Comparison of ENCODE assay signal across 8 cellular contexts in the genomic region with DNA sequence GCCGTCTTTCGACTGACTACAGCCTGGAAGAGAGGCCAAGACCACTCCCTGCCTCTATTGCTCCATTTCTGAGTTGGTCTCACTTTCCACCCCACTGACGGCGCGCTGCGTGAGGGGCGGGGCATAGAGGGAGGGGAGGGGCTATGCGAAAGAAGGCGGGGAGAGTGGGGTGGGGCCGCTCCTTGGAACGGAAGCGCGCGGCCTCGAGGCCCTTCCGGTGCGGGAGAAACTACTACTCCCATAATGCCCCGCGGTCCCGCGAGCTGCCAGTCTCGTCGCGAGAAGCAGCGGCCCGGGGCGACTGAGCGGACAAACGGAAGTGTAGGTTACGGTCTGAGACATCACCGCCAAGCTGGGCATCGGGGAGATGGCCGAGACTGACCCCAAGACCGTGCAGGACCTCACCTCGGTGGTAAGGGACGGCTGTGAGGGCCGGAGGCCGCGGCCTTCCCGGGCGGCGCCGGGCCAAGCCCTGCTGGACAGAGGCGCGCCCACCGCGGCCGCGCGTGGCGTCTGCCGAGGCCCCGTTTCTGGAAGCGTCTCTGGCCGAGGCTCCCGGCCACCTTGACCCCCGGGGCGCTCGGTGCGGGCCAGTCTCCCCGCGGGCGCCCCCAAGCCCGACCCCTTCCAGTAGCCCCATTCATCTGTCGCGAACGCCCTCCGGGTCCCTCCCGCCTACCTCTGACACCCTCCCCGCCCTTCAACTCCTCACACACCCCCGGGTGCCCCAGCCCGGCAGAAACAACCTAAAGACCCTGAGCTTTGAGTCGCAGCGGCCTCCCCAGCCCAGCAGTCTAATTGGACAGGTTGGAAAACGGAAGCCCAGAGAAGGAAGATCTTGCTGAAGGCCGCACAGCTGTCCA. TPM values are rescaled to one million over a fixed set of nuclear protein-coding genes. Genes with fewer than 3 reads are reported as not detected.
DNase-seq lines count a peak whose midpoint lies in the region; ATAC-seq, FAIRE-seq and TF ChIP-seq lines count a peak whose summit lies in the region.

A gene (plus strand): TSS at position 269 of the 863 bp plus-strand sequence. CDS start 99 bp downstream, at position 368.

- peak within 1 kb of the TSS; percentile 94 for H2AFZ ChIP-seq in astrocyte (ENCODE audit: low read depth, low read length)
- H2AFZ ChIP-seq in hepatocyte: peak within 1 kb of the TSS; percentile 86

- no peak for FAIRE-seq in astrocyte (lab: Jason Lieb, UNC)

- 3% methylated on average over 44 of the region's 76 CpGs for whole genome bisulfite sequencing in hepatocyte (ENCODE audit: low lambda C conversion rate, missing lambda C conversion rate)

- peaks cover 2% of the 10 kb centered on the region for H3K27me3 Mint-ChIP-seq in astrocyte (ENCODE audit: low read depth, unreplicated experiment)

- peak within 1 kb of the TSS; percentile 88 for H3K4me3 ChIP-seq in astrocyte (ENCODE audit: insufficient read depth, low read depth, low read length)
- peak within 1 kb of the TSS; percentile 77 for H3K4me3 ChIP-seq in hepatocyte

- H3K9me3 ChIP-seq in astrocyte (ENCODE audit: insufficient read depth, low read depth, low read length) (no peaks in the 10 kb centered on the region), hepatocyte (ENCODE audit: low read depth) (no peaks in the 10 kb centered on the region)

- H3K9me2 ChIP-seq in hepatocyte (replicated peaks; ENCODE audit: insufficient read depth): no peaks in the 10 kb centered on the region

- H3K27me3 ChIP-seq in astrocyte (ENCODE audit: insufficient read depth, low read length) (no peaks in the 10 kb centered on the region), hepatocyte (no peaks in the 10 kb centered on the region)

- H3K4me2 ChIP-seq in astrocyte (ENCODE audit: low read length) (peak within 1 kb of the TSS; percentile 99), hepatocyte (peak within 1 kb of the TSS; percentile 88)

- peaks cover 39% of the 10 kb centered on the region for H3K79me2 ChIP-seq in astrocyte (ENCODE audit: insufficient read depth, low read length)
- peaks cover 37% of the 10 kb centered on the region for H3K79me2 ChIP-seq in hepatocyte

- H4K20me1 ChIP-seq in astrocyte (ENCODE audit: insufficient read depth, low read length) (peaks cover 25% of the 10 kb centered on the region), hepatocyte (ENCODE audit: insufficient read depth, poor library complexity, severe bottlenecking) (peaks cover 3% of the 10 kb centered on the region)

- peak within 1 kb of the TSS; percentile 98 for H3K4me3 Mint-ChIP-seq in astrocyte (ENCODE audit: unreplicated experiment)

- peak; percentile 70 for ATAC-seq in GM18508 (IDR thresholded peaks at IDR 0.05; ENCODE audit: insufficient read depth, unreplicated experiment)
- peak; percentile 97 for ATAC-seq in HG02970 (IDR thresholded peaks at IDR 0.05; ENCODE audit: low FRiP score, unreplicated experiment)

- H3K9ac ChIP-seq in astrocyte (ENCODE audit: low read length): peak within 1 kb of the TSS; percentile 96

- H3K27ac ChIP-seq in astrocyte (ENCODE audit: low read depth, low read length): peak within 1 kb of the TSS; percentile 86
- peak within 1 kb of the TSS; percentile 70 for H3K27ac ChIP-seq in hepatocyte

- H3K4me1 ChIP-seq in astrocyte (ENCODE audit: insufficient read depth, low read length) (peaks cover 18% of the 10 kb centered on the region), hepatocyte (ENCODE audit: insufficient read depth) (peaks cover 6% of the 10 kb centered on the region)

- peak; percentile 78 to 86 for DNase-seq in NCI-H2081 (lab: John Stamatoyannopoulos, UW)
- DNase-seq in T-helper 9 cell: peak; percentile 88
- DNase-seq in astrocyte (ENCODE audit: low read depth): peak; percentile 74
- DNase-seq in hepatocyte (ENCODE audit: low spot score): peak; percentile 97
- DNase-seq in renal cortical epithelial cell (ENCODE audit: low read depth): peak; percentile 74
- DNase-seq in cortex of kidney (lab: John Stamatoyannopoulos, UW): no peak

- peaks cover 14% of the 10 kb centered on the region for H3K4me1 Mint-ChIP-seq in astrocyte (ENCODE audit: low read depth, unreplicated experiment)

- peaks cover 13% of the 10 kb centered on the region for H3K36me3 Mint-ChIP-seq in astrocyte (ENCODE audit: low read depth, unreplicated experiment)

- TF ChIP-seq CTCF in astrocyte (IDR thresholded peaks at IDR 0.05; ENCODE audit: insufficient read depth, low read depth, low read length): no peak
- TF ChIP-seq CTCF in hepatocyte (IDR thresholded peaks at IDR 0.05; ENCODE audit: poor library complexity): no peak

- peaks cover 4% of the 10 kb centered on the region for H3K9me3 Mint-ChIP-seq in astrocyte (ENCODE audit: unreplicated experiment)

- H3K27ac Mint-ChIP-seq in astrocyte (ENCODE audit: unreplicated experiment): peak within 1 kb of the TSS; percentile 81

- H3K36me3 ChIP-seq in astrocyte (ENCODE audit: insufficient read depth, low read length): peaks cover 13% of the 10 kb centered on the region
- no peaks in the 10 kb centered on the region for H3K36me3 ChIP-seq in hepatocyte (replicated peaks; ENCODE audit: insufficient read depth, low read depth)

RNA-seq across cellular contexts. Expression of the gene that starts here (rescaled TPM):
- 148 and 179 TPM in 2 replicates for total RNA-seq in astrocyte
- 26.7 and 26.9 TPM in 2 replicates for total RNA-seq in hepatocyte
- 375 and 384 TPM in 2 replicates for polyA plus RNA-seq in hepatocyte
- 39.1 and 103 TPM in 2 replicates for total RNA-seq in renal cortical epithelial cell
